1 cellular context compared by ENCODE assay signal in genomic region chr20:36370991-36371390, GRCh38.
TF ChIP-seq lines count a peak whose summit lies in the region.

No MANE protein-coding gene starts in this region.

TF ChIP-seq in HepG2, 621 proteins besides CTCF, POLR2A, EP300 and RAD21:
- TF ChIP-seq SRSF1 (optimal IDR thresholded peaks at IDR 0.05; ENCODE audit: low read depth, low read length): no peak
- TF ChIP-seq ZNF629 (CRISPR knock-in tag; conservative IDR thresholded peaks at IDR 0.05): peak; percentile 19; the same call in 1 of the 2 replicates
